In the genomic region with DNA sequence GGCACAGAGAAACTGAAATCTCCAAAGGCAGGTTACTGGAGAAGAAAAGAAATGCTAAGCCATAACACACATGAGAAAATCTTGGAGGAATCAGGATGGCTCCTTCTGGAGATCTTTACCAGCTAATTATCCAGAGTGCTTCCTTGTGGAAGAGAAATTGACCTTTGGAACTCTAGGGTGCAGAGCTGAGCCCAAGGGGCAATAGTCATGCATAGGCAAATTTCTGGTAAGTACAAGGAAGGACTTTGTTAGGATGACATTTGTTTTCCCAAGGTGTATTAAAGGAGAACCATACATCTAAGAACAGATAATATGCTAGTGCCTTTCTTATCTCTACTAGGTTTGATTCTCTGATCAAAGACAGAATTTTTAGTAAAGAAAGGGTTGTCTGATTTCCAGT, we compare ENCODE assay signal across 10 cellular contexts.
"Had no signal": no experiment of that assay in that cellular context is flagged by ENCODE, and none has a peak within 500 bp of the region (broad histone marks: within the 10 kb centered on the region; RNA-seq: fewer than 3 reads in every experiment).

No MANE protein-coding gene starts in this region.

- H3K9me3 Mint-ChIP-seq: GM23338, H9 had no signal

- H3K9ac ChIP-seq: GM23248 had no signal

- H3K4me1 ChIP-seq: HAP-1 had no signal

- H2AFZ ChIP-seq: GM23248, GM23338 had no signal

- H3K4me2 ChIP-seq: GM23338 had no signal

- FAIRE-seq: H54 had no signal

- H3K4me3 Mint-ChIP-seq: GM23338, H9, HFFc6 had no signal

- H3K27ac ChIP-seq: GM23248 had no signal

- H3K9me3 ChIP-seq: HAP-1 had no signal

- H3K27ac Mint-ChIP-seq: GM23338, H9, HFFc6 had no signal

- ATAC-seq: GM23338, HCT116 had no signal

- H3K36me3 ChIP-seq: HAP-1 had no signal

- H3K4me3 ChIP-seq: GM23248, GM23338, HAP-1 had no signal

- DNase-seq: GM23248, GOT3, H7, H9, HCEC 1CT, HFFc6 had no signal
